Comparison of ENCODE assay signal across 15 cellular contexts in genomic region chr17:45703348-45703747, GRCh38.
DNase-seq lines count a peak whose midpoint lies in the region; ATAC-seq and TF ChIP-seq lines count a peak whose summit lies in the region.
"Had no signal": no experiment of that assay in that cellular context is flagged by ENCODE, and none has a peak within 500 bp of the region (broad histone marks: within the 10 kb centered on the region; RNA-seq: fewer than 3 reads in every experiment).

No MANE protein-coding gene starts in this region.

- H3F3A ChIP-seq in PC-3 (ENCODE audit: low read length, unreplicated experiment) = no peaks in the 10 kb centered on the region

- peaks cover 18% of the 10 kb centered on the region for H3K27me3 ChIP-seq in PC-3 (ENCODE audit: low read length)

- TF ChIP-seq CTCF in PC-3 (conservative IDR thresholded peaks at IDR 0.05; ENCODE audit: low read depth, low read length) (no peak), epithelial cell of esophagus (IDR thresholded peaks at IDR 0.05; ENCODE audit: insufficient read depth, low read depth, low read length, missing control alignments) (no peak)

- CTCF ChIA-PET in PC-3 (lab: Charles Lee) = no interaction called here

- peak; percentile 31 for DNase-seq in DMS53 (lab: John Stamatoyannopoulos, UW)
- DNase-seq in DMS53 treated with DMSO at 0.1 percent for 48 hours (lab: John Stamatoyannopoulos, UW; ENCODE audit: unreplicated experiment) = no peak
- DNase-seq in DMS153 treated with DMSO at 0.1 percent for 48 hours (lab: John Stamatoyannopoulos, UW; ENCODE audit: unreplicated experiment) = peak; percentile 20
- peak; percentile 34 for DNase-seq in PC-3
- DNase-seq in epithelial cell of esophagus (ENCODE audit: low read depth) = peak; percentile 19
- DNase-seq in middle frontal gyrus (ENCODE audit: extremely low spot score, low spot score) = no peak
- no peak for DNase-seq in ureter (ENCODE audit: low spot score)
- DNase-seq in T1000 (lab: John Stamatoyannopoulos, UW) = no peak
- DNase-seq: 8988T; CD4-positive, alpha-beta memory T cell; KG1; NCI-H1436; NCI-H2029; NCI-H774 had no signal

- H2AFZ ChIP-seq in PC-3 (ENCODE audit: low read length) = no peak overlapping the region

- ATAC-seq in PC-3 = no peak
- ATAC-seq: Right ventricle myocardium inferior had no signal

- H3K9me2 ChIP-seq in PC-3 (replicated peaks; ENCODE audit: low read length) = no peaks in the 10 kb centered on the region

- H3K9ac ChIP-seq in PC-3 (ENCODE audit: low read length) = no peak overlapping the region

- H3K4me2 ChIP-seq in PC-3 (ENCODE audit: low read length) = peak overlapping the region; percentile 55; the same call in 1 of the 2 replicates

- POLR2A ChIA-PET in PC-3 (lab: Charles Lee; ENCODE audit: unreplicated experiment) = no interaction called here

- no peak overlapping the region for H3K4me3 ChIP-seq in PC-3 (ENCODE audit: low read length)
- H3K4me3 ChIP-seq in epithelial cell of esophagus (ENCODE audit: low read length) = no peak overlapping the region

- no peaks in the 10 kb centered on the region for H3K36me3 ChIP-seq in PC-3 (ENCODE audit: low read depth, low read length)

- intact Hi-C loops in PC-3 (cut with micrococcal nuclease) = no loop called here

- H3K9me3 ChIP-seq in PC-3 (ENCODE audit: low read length) = no peaks in the 10 kb centered on the region

- no peaks in the 10 kb centered on the region for H4K20me1 ChIP-seq in PC-3 (ENCODE audit: low read length)

- peak overlapping the region; percentile 16 for H3K27ac ChIP-seq in PC-3 (ENCODE audit: low read length)

- peaks cover 37% of the 10 kb centered on the region for H3K4me1 ChIP-seq in PC-3 (ENCODE audit: insufficient read depth, low read length)

- no TSS peak for BruUV-seq in PC-3 (replicated peaks; lab: Mats Ljungman, UMichigan)

- no peaks in the 10 kb centered on the region for H3K79me2 ChIP-seq in PC-3 (ENCODE audit: low read length)

Comparison
In these comparisons a context has a peak if more than half of its experiments do, and no peak if none do; other contexts are left out.
1. DNase-seq: peak in DMS53 (single experiment), DMS153 treated with DMSO at 0.1 percent for 48 hours (single experiment), PC-3 (single experiment) and epithelial cell of esophagus (single experiment); none in DMS53 treated with DMSO at 0.1 percent for 48 hours (single experiment), middle frontal gyrus (single experiment), ureter (single experiment) and T1000 (single experiment).